ENCODE assay signal across 9 cellular contexts in genomic region chr3:53169045-53169831, GRCh38. TPM values are rescaled to one million over a fixed set of nuclear protein-coding genes. Genes with fewer than 3 reads are reported as not detected.
DNase-seq lines count a peak whose midpoint lies in the region; ATAC-seq and TF ChIP-seq lines count a peak whose summit lies in the region.
"Had no signal": no experiment of that assay in that cellular context is flagged by ENCODE, and none has a peak within 500 bp of the region (broad histone marks: within the 10 kb centered on the region; RNA-seq: fewer than 3 reads in every experiment).

No MANE protein-coding gene starts in this region.

- no peak for DNase-seq in CD8-positive, alpha-beta memory T cell
- DNase-seq in M059J (ENCODE audit: low read depth) (peak; percentile 32), natural killer cell (no peak), LoVo (ENCODE audit: low spot score) (no peak)
- no peak for DNase-seq in central memory CD8-positive, alpha-beta T cell (ENCODE audit: low spot score in 2 of 2)
- no peak for DNase-seq in stimulated activated naive CD4-positive, alpha-beta T cell treated with Interleukin-2 at 50 U/mL for 16 hours (lab: John Stamatoyannopoulos, UW)
- DNase-seq: activated T-cell treated with anti-CD3 and anti-CD28 coated beads, Interleukin-2, amount 50 U/mL, for 24 hours had no signal

- peaks cover 0 to 21% (median 0%) of the 10 kb centered on the region in 3 donors for H3K36me3 Mint-ChIP-seq in CD8-positive, alpha-beta memory T cell
- H3K36me3 Mint-ChIP-seq in central memory CD8-positive, alpha-beta T cell (ENCODE audit: insufficient read depth) = peaks cover 12% of the 10 kb centered on the region
- no peaks in the 10 kb centered on the region for H3K36me3 Mint-ChIP-seq in natural killer cell

- H3K9me3 ChIP-seq in CD8-positive, alpha-beta memory T cell (ENCODE audit: low read length) = no peaks in the 10 kb centered on the region

- peak overlapping the region in 1 of 7 donors; percentile 51 for H3K4me3 Mint-ChIP-seq in CD8-positive, alpha-beta memory T cell
- no peak overlapping the region for H3K4me3 Mint-ChIP-seq in central memory CD8-positive, alpha-beta T cell
- peak overlapping the region; percentile 13 for H3K4me3 Mint-ChIP-seq in natural killer cell
- H3K4me3 Mint-ChIP-seq: activated T-cell treated with anti-CD3 and anti-CD28 coated beads, Interleukin-2, amount 50 U/mL, for 24 hours had no signal

- intact Hi-C loops in natural killer cell (cut with micrococcal nuclease) = no loop called here

- peak overlapping the region in 5 of 8 donors; percentile 20 to 90 (median 63) for H3K27ac Mint-ChIP-seq in CD8-positive, alpha-beta memory T cell
- H3K27ac Mint-ChIP-seq in central memory CD8-positive, alpha-beta T cell (ENCODE audit: low read depth) = peak overlapping the region; percentile 60
- H3K27ac Mint-ChIP-seq in natural killer cell = peak overlapping the region in 1 of 2 donors; percentile 76
- H3K27ac Mint-ChIP-seq: activated T-cell treated with anti-CD3 and anti-CD28 coated beads, Interleukin-2, amount 50 U/mL, for 24 hours had no signal

- H3K4me1 ChIP-seq in CD8-positive, alpha-beta memory T cell (ENCODE audit: insufficient read depth, low read length) = no peaks in the 10 kb centered on the region

- H3K27me3 ChIP-seq in CD8-positive, alpha-beta memory T cell (ENCODE audit: insufficient read depth, low read length, poor library complexity, severe bottlenecking) = no peaks in the 10 kb centered on the region

- no peak for TF ChIP-seq CTCF in natural killer cell (IDR thresholded peaks at IDR 0.05)

- H3K27ac ChIP-seq in CD8-positive, alpha-beta memory T cell (ENCODE audit: low read depth, low read length) = no peak overlapping the region

- H3K27me3 Mint-ChIP-seq in CD8-positive, alpha-beta memory T cell = peaks cover 0 to 1% of the 10 kb centered on the region in 2 donors
- no peaks in the 10 kb centered on the region for H3K27me3 Mint-ChIP-seq in central memory CD8-positive, alpha-beta T cell
- no peaks in the 10 kb centered on the region for H3K27me3 Mint-ChIP-seq in natural killer cell (ENCODE audit: low read depth in 2 of 2)
- H3K27me3 Mint-ChIP-seq: activated T-cell treated with anti-CD3 and anti-CD28 coated beads, Interleukin-2, amount 50 U/mL, for 24 hours had no signal

- POLR2A ChIA-PET in CD8-positive, alpha-beta memory T cell (lab: Charles Lee) = interaction anchor here (0.7 to 1.9 kb wide), 2 partner anchors 9 to 10 kb away, joined by 3 to 10 read pairs; partner anchors contain the start of gene PRKCD

- H3K36me3 ChIP-seq in CD8-positive, alpha-beta memory T cell (ENCODE audit: insufficient read depth, low read length) = no peaks in the 10 kb centered on the region

- H3K9me3 Mint-ChIP-seq in CD8-positive, alpha-beta memory T cell = no peaks in the 10 kb centered on the region
- no peaks in the 10 kb centered on the region for H3K9me3 Mint-ChIP-seq in central memory CD8-positive, alpha-beta T cell
- no peaks in the 10 kb centered on the region for H3K9me3 Mint-ChIP-seq in natural killer cell
- H3K9me3 Mint-ChIP-seq: activated T-cell treated with anti-CD3 and anti-CD28 coated beads, Interleukin-2, amount 50 U/mL, for 24 hours had no signal

- ATAC-seq in central memory CD8-positive, alpha-beta T cell (replicated peaks; ENCODE audit: extremely low read depth, poor library complexity, severe bottlenecking) = no peak
- ATAC-seq in natural killer cell (no peak), GM18907 (IDR thresholded peaks at IDR 0.05; ENCODE audit: unreplicated experiment) (no peak), GM21381 (IDR thresholded peaks at IDR 0.05; ENCODE audit: unreplicated experiment) (no peak)

- peaks cover 43 to 67% (median 48%) of the 10 kb centered on the region in 3 donors for H3K4me1 Mint-ChIP-seq in CD8-positive, alpha-beta memory T cell
- peaks cover 64% of the 10 kb centered on the region for H3K4me1 Mint-ChIP-seq in central memory CD8-positive, alpha-beta T cell
- H3K4me1 Mint-ChIP-seq in natural killer cell = peaks cover 59 to 82% of the 10 kb centered on the region in 2 donors

- CTCF ChIA-PET in CD8-positive, alpha-beta memory T cell (lab: Charles Lee) = interaction anchor here (1.2 kb wide), 1 partner anchor 53 kb away, joined by 3 read pairs; no protein-coding TSS in a partner anchor

- no peak overlapping the region for H3K4me3 ChIP-seq in CD8-positive, alpha-beta memory T cell (ENCODE audit: low read length)

RNA-seq across cellular contexts. Expression of gene PRKCD, which starts 8.2 kb away (rescaled TPM):
- 10 to 100 TPM; 27.2 to 27.3 TPM for total RNA-seq in CD8-positive, alpha-beta memory T cell
- 27.3 TPM for polyA plus RNA-seq in CD8-positive, alpha-beta memory T cell
- total RNA-seq in M059J (2014; rRNA removed; shearing (Covaris generic)) = 1.5 and 4.3 TPM in 2 replicates
- 10 to 100 TPM; 31.7 to 60.0 (median 36.3) TPM for total RNA-seq in natural killer cell

RNA-seq across cellular contexts. Expression of gene RFT1, which starts 39.0 kb away (rescaled TPM):
- 10 to 100 TPM; 52.7 to 58.5 TPM for total RNA-seq in CD8-positive, alpha-beta memory T cell
- polyA plus RNA-seq in CD8-positive, alpha-beta memory T cell = 31.3 TPM
- 12.8 and 15.1 TPM in 2 replicates for total RNA-seq in M059J (2014; rRNA removed; shearing (Covaris generic))
- total RNA-seq in natural killer cell = 10 to 100 TPM; 13.3 to 17.2 (median 14.1) TPM
